1 cellular context compared by ENCODE assay signal in genomic region chr2:112643488-112643887, GRCh38.
TF ChIP-seq lines count a peak whose summit lies in the region.

No MANE protein-coding gene starts in this region.

TF ChIP-seq in IMR-90, 13 proteins besides CTCF, POLR2A, EP300 and RAD21 (continued from another document):
- TF ChIP-seq MXI1 (IDR thresholded peaks at IDR 0.05; ENCODE audit: borderline replicate concordance, low read depth, low read length) (no peak), BHLHE40 (IDR thresholded peaks at IDR 0.05; ENCODE audit: low read depth, low read length) (no peak), ELK1 (IDR thresholded peaks at IDR 0.05; ENCODE audit: borderline replicate concordance, low read depth, low read length) (no peak), NFE2L2 (IDR thresholded peaks at IDR 0.05; ENCODE audit: low read depth, low read length) (no peak)
